24 cellular contexts compared by ENCODE assay signal in genomic region chr4:888029-888428, GRCh38.
"Had no signal": no experiment of that assay in that cellular context is flagged by ENCODE, and none has a peak within 500 bp of the region (broad histone marks: within the 10 kb centered on the region; RNA-seq: fewer than 3 reads in every experiment).

No MANE protein-coding gene starts in this region.

- H3K9me3 ChIP-seq: left lung, lower lobe of right lung, ovary, right atrium auricular region, right lobe of liver, suprapubic skin, tibial nerve, upper lobe of left lung, vagina had no signal

- H3K27me3 Mint-ChIP-seq: naive thymus-derived CD8-positive, alpha-beta T cell; progenitor cell of endocrine pancreas; stimulated activated memory B cell treated with anti-CD40 and anti-IgM and Interleukin-4, amounts not matched to agents 10 μg/mL and 1 μg/mL and 100 μg/mL, for 72 hours had no signal

- H3K4me3 ChIP-seq: left lung, lower lobe of right lung, ovary, right atrium auricular region, right lobe of liver, smooth muscle cell, suprapubic skin, tibial nerve, upper lobe of left lung, vagina had no signal

- ATAC-seq: left colon; left lung; lower lobe of right lung; naive thymus-derived CD8-positive, alpha-beta T cell; stimulated activated memory B cell treated with anti-CD40 and anti-IgM and Interleukin-4, amounts not matched to agents 10 μg/mL and 1 μg/mL and 100 μg/mL, for 72 hours had no signal

- DNase-seq: hippocampal formation; left colon; left lung; lower lobe of right lung; mammary epithelial cell; mesenchymal stem cell; naive thymus-derived CD8-positive, alpha-beta T cell; ovary; right lobe of liver; stimulated activated CD4-positive, alpha-beta T cell treated with anti-CD3 and anti-CD28 coated beads, Interleukin-1b, Interleukin-23, amount 100 ng/mL, for 48 hours; stimulated activated CD4-positive, alpha-beta T cell treated with anti-CD3 and anti-CD28 coated beads, Interleukin-2, amount 100 ng/mL, for 48 hours; stimulated activated CD4-positive, alpha-beta T cell treated with anti-CD3 and anti-CD28 coated beads, Interleukin-4, amount 100 ng/mL, for 4 hours; stimulated activated CD8-positive, alpha-beta memory T cell treated with anti-CD3 and anti-CD28 coated beads, Interleukin-4, amount 100 ng/mL, for 48 hours; stimulated activated naive CD4-positive, alpha-beta T cell treated with Interleukin-2 at 50 U/mL for 16 hours had no signal

- H3K36me3 ChIP-seq: ovary had no signal

- H3K4me3 Mint-ChIP-seq: naive thymus-derived CD8-positive, alpha-beta T cell; nephron; neural crest cell; stimulated activated memory B cell treated with anti-CD40 and anti-IgM and Interleukin-4, amounts not matched to agents 10 μg/mL and 1 μg/mL and 100 μg/mL, for 72 hours had no signal

- H3K27ac Mint-ChIP-seq: nephron; progenitor cell of endocrine pancreas; stimulated activated memory B cell treated with anti-CD40 and anti-IgM and Interleukin-4, amounts not matched to agents 10 μg/mL and 1 μg/mL and 100 μg/mL, for 72 hours had no signal

- H3K4me2 ChIP-seq: smooth muscle cell had no signal

- H3K4me1 Mint-ChIP-seq: nephron; neural crest cell; stimulated activated memory B cell treated with anti-CD40 and anti-IgM and Interleukin-4, amounts not matched to agents 10 μg/mL and 1 μg/mL and 100 μg/mL, for 72 hours had no signal

- H3K27me3 ChIP-seq: left lung, ovary, right atrium auricular region, right lobe of liver, suprapubic skin, tibial nerve, upper lobe of left lung, vagina had no signal

- H3K27ac ChIP-seq: left lung, lower lobe of right lung, ovary, right atrium auricular region, right lobe of liver, suprapubic skin, tibial nerve, upper lobe of left lung, vagina had no signal

- H3K4me1 ChIP-seq: left lung, lower lobe of right lung, right atrium auricular region, right lobe of liver, suprapubic skin, tibial nerve, upper lobe of left lung, vagina had no signal

- H3K9me3 Mint-ChIP-seq: naive thymus-derived CD8-positive, alpha-beta T cell; nephron had no signal
